In genomic region chr14:104282332-104283196, GRCh38 we compare ENCODE assay signal across 14 cellular contexts.
A peak's percentile ranks its signal among the peaks of the same experiment; 100 is the strongest.
DNase-seq lines count a peak whose midpoint lies in the region; ATAC-seq and TF ChIP-seq lines count a peak whose summit lies in the region.
"Had no signal": no experiment of that assay in that cellular context is flagged by ENCODE, and none has a peak within 500 bp of the region (broad histone marks: within the 10 kb centered on the region; RNA-seq: fewer than 3 reads in every experiment).

No MANE protein-coding gene starts in this region.

- H3K27ac ChIP-seq in psoas muscle = no peak overlapping the region
- H3K27ac ChIP-seq: 22Rv1 had no signal

- ATAC-seq in left ventricle myocardium superior (no peak), psoas muscle (no peak), HG02840 (IDR thresholded peaks at IDR 0.05; ENCODE audit: low FRiP score, unreplicated experiment) (no peak)
- ATAC-seq: activated CD8-positive, alpha-beta T cell treated with anti-CD3 and anti-CD28 coated beads, Interleukin-2, amount 10 ng/mL, durations not matched to agents 7 days and 5 days; esophagus mucosa; T-helper 17 cell had no signal

- intact Hi-C loops in left ventricle myocardium superior (cut with micrococcal nuclease) = no loop called here
- intact Hi-C loops in psoas muscle (cut with DNase I) = no loop called here

- H3K9me3 ChIP-seq in psoas muscle = no peaks in the 10 kb centered on the region

- H3K4me3 ChIP-seq in psoas muscle = no peak overlapping the region

- WGBS in psoas muscle, 3 donors = 44 to 54% (median 45%) methylated on average over 26 of the region's 26 CpGs

- DNase-seq in NCI-H1417 (lab: John Stamatoyannopoulos, UW) (peak in 2 of 3 experiments; percentile 43 to 61), NCI-H1417 treated with DMSO at 0.1 percent for 48 hours (lab: John Stamatoyannopoulos, UW) (no peak), NCI-H446 treated with DMSO at 0.1 percent for 48 hours (lab: John Stamatoyannopoulos, UW) (peak; percentile 94), left ventricle myocardium superior (peak; percentile 16), psoas muscle (peak; percentile 4 to 19), GM20000 (ENCODE audit: low spot score) (no peak), NCI-H1436 (lab: John Stamatoyannopoulos, UW) (no peak)
- DNase-seq: activated CD8-positive, alpha-beta T cell treated with anti-CD3 and anti-CD28 coated beads, Interleukin-2, amount 10 ng/mL, durations not matched to agents 7 days and 5 days; NCI-H146; substantia nigra had no signal

- H3K4me1 ChIP-seq in psoas muscle = no peaks in the 10 kb centered on the region

- H3K27me3 ChIP-seq in psoas muscle (ENCODE audit: insufficient read depth in 3 of 3, low read length in 2 of 3) = peaks cover 0 to 33% (median 4%) of the 10 kb centered on the region in 3 donors

- no peak for TF ChIP-seq CTCF in psoas muscle (IDR thresholded peaks at IDR 0.05)
- TF ChIP-seq CTCF in GM20000 (IDR thresholded peaks at IDR 0.05; ENCODE audit: extremely low read depth, missing control alignments) = no peak

- no peaks in the 10 kb centered on the region for H3K36me3 ChIP-seq in psoas muscle (ENCODE audit: insufficient read depth in 1 of 2, low read depth in 1 of 2)

Comparison
In these comparisons a context has a peak if more than half of its experiments do, and no peak if none do; other contexts are left out.
1. DNase-seq: peak in NCI-H1417 (2 of 3), NCI-H446 treated with DMSO at 0.1 percent for 48 hours (single experiment), left ventricle myocardium superior (single experiment) and psoas muscle (2 of 2); none in NCI-H1417 treated with DMSO at 0.1 percent for 48 hours (single experiment), GM20000 (single experiment) and NCI-H1436 (single experiment).